In genomic region chr9:77647659-77648457, GRCh38 we compare ENCODE assay signal across 9 cellular contexts. TPM values are rescaled to one million over a fixed set of nuclear protein-coding genes. Genes with fewer than 3 reads are reported as not detected.
A peak's percentile ranks its signal among the peaks of the same experiment; 100 is the strongest.
DNase-seq lines count a peak whose midpoint lies in the region; ATAC-seq, FAIRE-seq and TF ChIP-seq lines count a peak whose summit lies in the region.
"Had no signal": no experiment of that assay in that cellular context is flagged by ENCODE, and none has a peak within 500 bp of the region (broad histone marks: within the 10 kb centered on the region; RNA-seq: fewer than 3 reads in every experiment).

TSS of gene GNA14 (minus strand) at chr9:77648322. CDS start at chr9:77647793, 529 bp downstream.

- CTCF ChIA-PET in activated CD4-positive, alpha-beta T cell treated with anti-CD3 and anti-CD28 coated beads for 36 hours (lab: Charles Lee), result interaction anchor here (0.5 to 1.8 kb wide), 5 partner anchors 8 to 569 kb away, joined by 3 to 7 read pairs (median 3); no protein-coding TSS in a partner anchor

- POLR2A ChIA-PET in activated CD4-positive, alpha-beta T cell treated with anti-CD3 and anti-CD28 coated beads for 36 hours (lab: Charles Lee), result no interaction called here

- TF ChIP-seq CTCF in brain (conservative IDR thresholded peaks at IDR 0.05) (no peak), kidney (IDR thresholded peaks at IDR 0.05; ENCODE audit: borderline replicate concordance, extremely low read depth, insufficient read depth) (no peak)

- ATAC-seq in activated CD4-positive, alpha-beta T cell treated with anti-CD3 and anti-CD28 coated beads for 36 hours, result peak; percentile 39
- ATAC-seq in stimulated activated naive CD8-positive, alpha-beta T cell treated with anti-CD3 and anti-CD28 coated beads, Interleukin-15, amount 100 ng/mL, for 72 hours, result peak; percentile 40

- no peaks in the 10 kb centered on the region for H3K36me3 ChIP-seq in kidney (ENCODE audit: control insufficient read depth in 1 of 2, insufficient read depth in 2 of 2, low read length in 2 of 2)
- H3K36me3 ChIP-seq: SJSA1 had no signal

- intact Hi-C loops in activated CD4-positive, alpha-beta T cell treated with anti-CD3 and anti-CD28 coated beads for 36 hours (cut with DNase I, micrococcal nuclease), result loop anchor here in 1 of 2 experiments (5.0 kb wide), 4 partner anchors 104 to 389 kb away; no protein-coding TSS in a partner anchor
- intact Hi-C loops in kidney (cut with DNase I), result loop anchor here (10.0 kb wide), 1 partner anchor 193 kb away; no protein-coding TSS in a partner anchor

- no peaks in the 10 kb centered on the region for H3K36me3 Mint-ChIP-seq in activated CD4-positive, alpha-beta T cell treated with anti-CD3 and anti-CD28 coated beads for 36 hours (ENCODE audit: low read depth)
- no peaks in the 10 kb centered on the region for H3K36me3 Mint-ChIP-seq in brain

- FAIRE-seq in kidney (lab: Jason Lieb, UNC), result no peak

- H3K27ac Mint-ChIP-seq in activated CD4-positive, alpha-beta T cell treated with anti-CD3 and anti-CD28 coated beads for 36 hours, result no peak within 1 kb of the TSS
- H3K27ac Mint-ChIP-seq in brain, result no peak within 1 kb of the TSS
- no peak within 1 kb of the TSS for H3K27ac Mint-ChIP-seq in stimulated activated naive CD8-positive, alpha-beta T cell treated with anti-CD3 and anti-CD28 coated beads, Interleukin-15, amount 100 ng/mL, for 72 hours

- H3K4me3 ChIP-seq in kidney (ENCODE audit: low read length in 2 of 2), result peak within 1 kb of the TSS; percentile 30 to 78
- H3K4me3 ChIP-seq: SJSA1 had no signal

- DNase-seq in activated CD4-positive, alpha-beta T cell treated with anti-CD3 and anti-CD28 coated beads for 36 hours, result peak; percentile 41
- no peak for DNase-seq in activated CD4-positive, alpha-beta T cell treated with anti-CD3 and anti-CD28 coated beads for 4 hours
- peak; percentile 81 for DNase-seq in kidney
- peak in 1 of 2 donors; percentile 11 for DNase-seq in stimulated activated naive CD8-positive, alpha-beta T cell treated with anti-CD3 and anti-CD28 coated beads, Interleukin-15, amount 100 ng/mL, for 72 hours
- DNase-seq in HK-2 (ENCODE audit: unreplicated experiment), result no peak
- no peak for DNase-seq in DMS114 treated with DMSO at 0.1 percent for 48 hours (lab: John Stamatoyannopoulos, UW; ENCODE audit: unreplicated experiment)
- DNase-seq in NK-92 treated with Interleukin-12 subunit alpha and Interleukin-12 subunit beta, amount 100 ng/mL, for 24 hours (lab: John Stamatoyannopoulos, UW), result no peak

- peak within 1 kb of the TSS; percentile 61 to 72 for H3K27ac ChIP-seq in kidney (ENCODE audit: low read depth in 2 of 2, low read length in 2 of 2)
- H3K27ac ChIP-seq: SJSA1 had no signal

- no peaks in the 10 kb centered on the region for H3K9me3 Mint-ChIP-seq in activated CD4-positive, alpha-beta T cell treated with anti-CD3 and anti-CD28 coated beads for 36 hours (ENCODE audit: low read depth)
- H3K9me3 Mint-ChIP-seq in brain, result peaks cover 0 to 7% (median 0%) of the 10 kb centered on the region in 5 experiments
- no peaks in the 10 kb centered on the region for H3K9me3 Mint-ChIP-seq in stimulated activated naive CD8-positive, alpha-beta T cell treated with anti-CD3 and anti-CD28 coated beads, Interleukin-15, amount 100 ng/mL, for 72 hours

- peaks cover 11% of the 10 kb centered on the region for H3K4me1 Mint-ChIP-seq in activated CD4-positive, alpha-beta T cell treated with anti-CD3 and anti-CD28 coated beads for 36 hours
- peaks cover 5% of the 10 kb centered on the region for H3K4me1 Mint-ChIP-seq in brain
- peaks cover 22% of the 10 kb centered on the region for H3K4me1 Mint-ChIP-seq in stimulated activated naive CD8-positive, alpha-beta T cell treated with anti-CD3 and anti-CD28 coated beads, Interleukin-15, amount 100 ng/mL, for 72 hours

- peaks cover 4 to 6% of the 10 kb centered on the region in 2 donors for H3K4me1 ChIP-seq in kidney (ENCODE audit: control insufficient read depth in 1 of 2, insufficient read depth in 1 of 2, low read depth in 1 of 2, low read length in 2 of 2)
- H3K4me1 ChIP-seq: SJSA1 had no signal

- H3K9ac ChIP-seq in kidney (ENCODE audit: low read length in 2 of 2), result peak within 1 kb of the TSS; percentile 41 to 53

- no peaks in the 10 kb centered on the region for H3K9me3 ChIP-seq in kidney (ENCODE audit: control insufficient read depth in 1 of 2, low read length in 2 of 2)
- H3K9me3 ChIP-seq: SJSA1 had no signal

- H3K27me3 Mint-ChIP-seq in activated CD4-positive, alpha-beta T cell treated with anti-CD3 and anti-CD28 coated beads for 36 hours, result peaks cover 39% of the 10 kb centered on the region
- H3K27me3 Mint-ChIP-seq in brain, result peaks cover 71% of the 10 kb centered on the region
- H3K27me3 Mint-ChIP-seq in stimulated activated naive CD8-positive, alpha-beta T cell treated with anti-CD3 and anti-CD28 coated beads, Interleukin-15, amount 100 ng/mL, for 72 hours, result peaks cover 64% of the 10 kb centered on the region

- H3K4me3 Mint-ChIP-seq in activated CD4-positive, alpha-beta T cell treated with anti-CD3 and anti-CD28 coated beads for 36 hours, result peak within 1 kb of the TSS; percentile 65
- peak within 1 kb of the TSS; percentile 79 to 84 (median 82) for H3K4me3 Mint-ChIP-seq in brain
- peak within 1 kb of the TSS; percentile 75 to 85 for H3K4me3 Mint-ChIP-seq in stimulated activated naive CD8-positive, alpha-beta T cell treated with anti-CD3 and anti-CD28 coated beads, Interleukin-15, amount 100 ng/mL, for 72 hours

RNA-seq across cellular contexts. Expression of gene GNA14, which starts in this region (rescaled TPM):
- under 1 TPM; 0.11 to 0.54 TPM for total RNA-seq in activated CD4-positive, alpha-beta T cell treated with anti-CD3 and anti-CD28 coated beads for 36 hours
- 1.7 TPM for polyA plus RNA-seq in brain (ENCODE audit: insufficient read depth, low read depth, low replicate concordance)
- total RNA-seq in kidney, result 10.4 TPM
- polyA plus RNA-seq in kidney (ENCODE audit: insufficient read depth, low read depth, low replicate concordance), result 6.5 TPM

Comparison
In these comparisons a context has a peak if more than half of its experiments do, and no peak if none do; other contexts are left out.
1. Peak in DNase-seq and ATAC-seq in activated CD4-positive, alpha-beta T cell treated with anti-CD3 and anti-CD28 coated beads for 36 hours; RNA of the gene not detected or under 1 TPM.